ENCODE assay signal across 12 cellular contexts in the genomic region with DNA sequence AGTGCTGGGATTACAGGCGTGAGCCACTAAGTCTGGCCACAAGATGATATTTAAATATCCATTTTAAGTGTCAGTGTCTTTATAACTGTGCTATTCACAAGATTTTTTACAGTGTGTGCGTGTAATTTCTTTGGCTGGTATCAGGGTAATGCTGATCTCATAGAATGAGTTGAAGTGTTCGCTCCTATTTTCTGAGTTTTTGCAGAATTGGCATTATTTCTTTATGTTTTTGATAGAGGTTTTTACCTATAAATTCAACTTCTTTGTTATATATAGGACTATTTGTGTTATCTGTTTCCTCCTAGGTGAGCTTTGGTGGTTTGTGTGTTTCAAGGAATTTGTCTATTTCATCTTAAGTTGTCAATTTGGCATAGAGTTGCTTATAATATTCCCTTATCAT. TPM values are rescaled to one million over a fixed set of nuclear protein-coding genes. Genes with fewer than 3 reads are reported as not detected.
"Had no signal": no experiment of that assay in that cellular context is flagged by ENCODE, and none has a peak within 500 bp of the region (broad histone marks: within the 10 kb centered on the region; RNA-seq: fewer than 3 reads in every experiment).

No MANE protein-coding gene starts in this region.

- H3K9me3 ChIP-seq: SJSA1 had no signal

- H3K36me3 ChIP-seq: SJSA1 had no signal

- FAIRE-seq: RCC 7860 had no signal

- H3K4me1 ChIP-seq: SJSA1 had no signal

- H3K27ac ChIP-seq: SJSA1, SK-N-MC had no signal

- H3K4me3 ChIP-seq: SJSA1, SK-N-MC had no signal

- DNase-seq: NCI-H1417 treated with DMSO at 0.1 percent for 48 hours, NCI-H2171, NCI-H524 treated with DMSO at 0.1 percent for 48 hours, SIG-M5 had no signal

- H3K27me3 ChIP-seq: SJSA1 had no signal

RNA-seq across cellular contexts. Expression of gene FOXN4, which starts 45.6 kb away (rescaled TPM):
- total RNA-seq: HT-29, LHCN-M2, MCF 10A, Right ventricle myocardium superior, SJSA1 had no signal
- polyA plus RNA-seq: IgD-negative memory B cell had no signal
